In the genomic region with DNA sequence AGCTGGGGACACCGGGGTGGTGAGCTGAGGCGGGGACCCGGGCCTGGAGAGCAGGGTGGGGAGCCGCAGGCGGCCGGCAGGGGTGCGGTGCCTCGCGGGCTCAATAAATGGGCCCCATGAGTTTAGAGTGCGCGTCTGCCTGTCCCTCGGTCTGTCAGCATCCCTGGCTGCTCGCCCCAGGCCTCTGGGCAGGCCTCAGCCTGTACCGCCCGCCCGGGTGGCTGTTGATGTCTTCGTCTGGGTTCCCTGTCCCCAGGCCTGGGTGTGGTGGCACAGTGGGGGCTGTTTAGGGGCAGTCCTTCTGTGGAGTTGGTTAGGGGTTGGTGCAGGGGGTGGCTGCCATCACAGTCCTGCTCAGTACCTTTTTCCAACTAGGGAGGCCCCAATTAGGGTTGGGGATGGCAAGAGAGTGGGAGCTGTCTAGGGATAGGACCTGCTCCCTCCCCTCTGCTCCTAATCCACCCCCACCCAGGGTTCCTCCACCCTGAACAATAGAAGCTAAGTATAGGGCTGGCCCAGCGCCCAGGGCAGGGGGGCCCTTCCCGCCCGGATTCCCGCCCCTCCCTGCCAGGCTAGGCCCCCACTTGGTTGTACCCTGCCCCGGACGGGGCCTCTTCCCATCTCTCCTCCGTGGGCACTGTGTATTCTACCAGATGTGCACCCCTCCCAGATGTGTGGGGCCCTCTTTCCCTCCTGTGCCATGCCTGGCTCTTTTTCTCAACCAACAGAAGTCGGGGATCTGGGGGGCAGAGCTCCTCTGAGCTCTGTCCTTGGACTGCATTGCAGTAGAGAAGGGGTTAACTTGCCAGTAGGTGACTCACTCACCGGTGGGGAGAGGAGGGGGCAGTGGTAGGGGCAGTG, we compare ENCODE assay signal across 1 cellular context.
TF ChIP-seq lines count a peak whose summit lies in the region.

No MANE protein-coding gene starts in this region.

TF ChIP-seq in endothelial cell of umbilical vein, 7 proteins besides CTCF, POLR2A, EP300 and RAD21:
- TF ChIP-seq MYC (IDR thresholded peaks at IDR 0.05; ENCODE audit: low read depth, low read length): no peak
- TF ChIP-seq EZH2 (IDR thresholded peaks at IDR 0.05; ENCODE audit: borderline replicate concordance, low read depth, low read length, severe bottlenecking): no peak
- peak; percentile 58 for TF ChIP-seq FOS (IDR thresholded peaks at IDR 0.05; ENCODE audit: borderline replicate concordance, insufficient read depth, low read length)
- TF ChIP-seq JUN (IDR thresholded peaks at IDR 0.05; ENCODE audit: borderline replicate concordance, insufficient read depth, insufficient read length, low read depth): no peak
- TF ChIP-seq, protein P1, sequence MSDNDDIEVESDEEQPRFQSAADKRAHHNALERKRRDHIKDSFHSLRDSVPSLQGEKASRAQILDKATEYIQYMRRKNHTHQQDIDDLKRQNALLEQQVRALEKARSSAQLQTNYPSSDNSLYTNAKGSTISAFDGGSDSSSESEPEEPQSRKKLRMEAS (IDR thresholded peaks at IDR 0.05; ENCODE audit: insufficient read depth, insufficient read length): no peak
- no peak for TF ChIP-seq POLR2AphosphoS5 (IDR thresholded peaks at IDR 0.05; ENCODE audit: insufficient read depth, low read depth, low read length)
